3 cellular contexts compared by ENCODE assay signal in the genomic region with DNA sequence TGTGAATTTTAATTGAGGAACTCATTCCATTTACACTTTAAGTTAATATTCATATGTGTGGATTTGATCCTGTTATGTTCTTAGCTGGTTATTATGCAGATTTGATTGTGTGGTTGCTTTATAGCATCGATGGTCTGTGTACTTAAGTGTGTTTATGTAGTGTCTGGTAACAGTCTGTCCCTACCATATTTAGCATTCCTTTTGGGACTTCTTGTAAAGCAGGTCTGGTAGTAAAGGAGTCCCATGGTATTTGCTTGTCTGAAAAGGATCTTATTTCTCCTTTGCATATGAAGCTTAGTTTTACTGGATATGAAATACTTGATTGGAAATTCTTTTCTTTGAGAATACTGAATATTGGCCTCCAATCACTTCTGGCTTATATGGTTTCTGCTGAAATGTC.
"Had no signal": no experiment of that assay in that cellular context is flagged by ENCODE, and none has a peak within 500 bp of the region (broad histone marks: within the 10 kb centered on the region; RNA-seq: fewer than 3 reads in every experiment).

No MANE protein-coding gene starts in this region.

- H3K4me3 ChIP-seq: GM12878 had no signal

- ATAC-seq: GM12878 had no signal

- DNase-seq: GDM1, GF-D8 had no signal
